6 cellular contexts compared by ENCODE assay signal in the genomic region with DNA sequence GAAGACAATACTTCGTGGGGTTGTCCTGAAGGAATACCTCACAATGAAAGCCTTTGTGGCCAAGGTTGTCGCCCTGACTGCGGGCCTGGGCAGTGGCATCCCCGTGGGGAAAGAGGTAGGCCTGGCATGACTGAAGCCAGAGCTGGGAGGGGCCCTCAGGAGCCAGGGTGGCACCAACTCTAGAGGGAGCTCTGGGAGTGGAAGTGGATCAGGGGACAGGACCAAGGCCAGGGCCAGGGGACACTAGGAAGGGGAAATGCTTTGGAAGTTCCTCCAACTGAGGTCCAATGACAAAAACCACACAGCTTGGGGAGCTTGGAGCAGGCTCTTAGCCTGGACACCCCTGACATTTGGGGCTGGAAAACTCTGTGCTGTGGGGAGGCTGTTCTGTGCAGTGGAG.
A peak's percentile ranks its signal among the peaks of the same experiment; 100 is the strongest.
DNase-seq lines count a peak whose midpoint lies in the region; ATAC-seq and TF ChIP-seq lines count a peak whose summit lies in the region.

No MANE protein-coding gene starts in this region.

- ATAC-seq in GM19324 (IDR thresholded peaks at IDR 0.05; ENCODE audit: low FRiP score, unreplicated experiment), result no peak

- H3K4me3 ChIP-seq in cardiac fibroblast (replicated peaks in 1 of 2; ENCODE audit: low read depth in 2 of 2, low read length in 2 of 2), result no peak overlapping the region

- DNase-seq in Kasumi-1 (lab: John Stamatoyannopoulos, UW) (peak; percentile 10 to 16), cardiac fibroblast (ENCODE audit: low read depth in 2 of 2) (peak in 1 of 2 donors; percentile 7), pons (ENCODE audit: low spot score) (peak; percentile 42)
- no peak for DNase-seq in stimulated activated CD4-positive, alpha-beta T cell treated with anti-CD3 and anti-CD28 coated beads, Interleukin-4, amount 100 ng/mL, for 1 hour
- DNase-seq in activated naive CD4-positive, alpha-beta T cell (lab: John Stamatoyannopoulos, UW), result no peak

- TF ChIP-seq CTCF in cardiac fibroblast (IDR thresholded peaks at IDR 0.05; ENCODE audit: low read depth, low read length), result peak; percentile 17

Comparison
In these comparisons a context has a peak if more than half of its experiments do, and no peak if none do; other contexts are left out.
1. DNase-seq: peak in Kasumi-1 (2 of 2) and pons (single experiment); none in stimulated activated CD4-positive, alpha-beta T cell treated with anti-CD3 and anti-CD28 coated beads, Interleukin-4, amount 100 ng/mL, for 1 hour (single experiment) and activated naive CD4-positive, alpha-beta T cell (0 of 4).